ENCODE assay signal across 28 cellular contexts in genomic region chr10:102970941-102971340, GRCh38.
"Had no signal": no experiment of that assay in that cellular context is flagged by ENCODE, and none has a peak within 500 bp of the region (broad histone marks: within the 10 kb centered on the region; RNA-seq: fewer than 3 reads in every experiment).

No MANE protein-coding gene starts in this region.

- H3K27ac ChIP-seq: colonic mucosa, dorsolateral prefrontal cortex, epithelial cell of prostate, esophagus muscularis mucosa, esophagus squamous epithelium, foreskin keratinocyte, gastrocnemius medialis, gastroesophageal sphincter, heart left ventricle, heart right ventricle had no signal

- H3K36me3 ChIP-seq: colonic mucosa, esophagus muscularis mucosa, esophagus squamous epithelium, gastrocnemius medialis, gastroesophageal sphincter, heart left ventricle, heart right ventricle had no signal

- H3K4me1 ChIP-seq: colonic mucosa had no signal

- DNase-seq: colonic mucosa; cortex of kidney; dermis blood vessel endothelial cell; dorsolateral prefrontal cortex; effector CD4-positive, alpha-beta T cell; effector CD8-positive, alpha-beta T cell; effector memory CD4-positive, alpha-beta T cell; effector memory CD8-positive, alpha-beta T cell; endodermal cell; erythroblast; esophagus squamous epithelium; foreskin fibroblast; foreskin keratinocyte; foreskin melanocyte; gastrocnemius medialis; glutamatergic neuron; head of caudate nucleus; heart left ventricle; heart right ventricle had no signal

- H3K27me3 ChIP-seq: colonic mucosa, dorsolateral prefrontal cortex, esophagus muscularis mucosa, esophagus squamous epithelium, foreskin keratinocyte, gastrocnemius medialis, gastroesophageal sphincter, heart left ventricle, heart right ventricle had no signal

- ATAC-seq: effector memory CD8-positive, alpha-beta T cell; esophagus mucosa; foreskin keratinocyte; gastrocnemius medialis; gastroesophageal sphincter; heart left ventricle; heart right ventricle had no signal

- H3K4me3 ChIP-seq: colonic mucosa, coronary artery, dorsolateral prefrontal cortex, esophagus muscularis mucosa, esophagus squamous epithelium, gastrocnemius medialis, gastroesophageal sphincter, heart left ventricle, heart right ventricle had no signal

- FAIRE-seq: colon, endometrium, endothelial cell of umbilical vein, frontal cortex had no signal

- H3K9me3 ChIP-seq: colonic mucosa, esophagus muscularis mucosa, esophagus squamous epithelium, gastrocnemius medialis, gastroesophageal sphincter, heart left ventricle, heart right ventricle had no signal
